8 cellular contexts compared by ENCODE assay signal in the genomic region with DNA sequence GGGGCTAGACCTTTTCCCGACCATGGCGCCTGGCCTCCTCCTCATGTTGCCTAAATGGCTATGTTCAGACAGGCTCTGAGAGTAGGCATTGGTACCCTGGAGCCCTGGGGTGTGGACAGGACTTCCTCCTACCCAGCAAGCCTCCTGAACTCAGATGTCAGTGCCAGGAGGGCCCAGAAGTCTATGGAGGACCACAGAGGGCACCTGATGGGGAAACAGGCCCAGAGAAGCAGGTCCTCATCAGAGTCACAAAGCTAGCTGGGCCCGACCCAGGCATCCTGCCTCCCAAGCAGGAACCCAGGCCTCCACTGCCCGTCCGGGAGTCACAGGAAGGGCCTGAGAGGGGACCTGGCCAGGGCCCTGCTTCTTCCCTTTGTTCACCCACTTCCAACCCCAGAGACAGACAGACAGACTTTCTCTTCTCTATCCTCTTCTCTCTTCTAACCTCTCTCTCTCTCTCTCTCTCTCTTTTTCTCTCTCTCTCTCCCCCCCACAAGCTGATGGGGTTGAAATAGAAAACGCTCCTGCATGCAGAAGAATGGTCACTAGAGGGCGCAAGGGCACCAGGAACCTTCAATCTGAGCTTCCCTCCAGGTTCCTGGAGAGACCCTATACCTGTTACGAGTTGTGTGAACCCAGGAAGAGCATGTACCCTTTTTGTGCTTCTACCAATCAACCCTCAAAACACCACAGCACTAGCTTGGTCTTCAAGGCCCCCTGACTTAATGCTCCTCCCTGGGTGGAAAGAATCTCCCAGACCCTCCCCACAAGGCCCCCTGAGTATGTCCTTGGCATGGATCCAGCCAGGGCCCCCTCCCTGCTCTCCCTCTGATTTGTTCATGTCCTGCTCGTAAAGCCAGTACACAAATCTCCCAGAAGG. TPM values are rescaled to one million over a fixed set of nuclear protein-coding genes. Genes with fewer than 3 reads are reported as not detected.
DNase-seq lines count a peak whose midpoint lies in the region; ATAC-seq, FAIRE-seq and TF ChIP-seq lines count a peak whose summit lies in the region.

No MANE protein-coding gene starts in this region.

- POLR2A ChIA-PET in CD4-positive, alpha-beta T cell (lab: Charles Lee): interaction anchor here (0.6 to 5.1 kb wide), 12 partner anchors 11 to 453 kb away, joined by 3 to 54 read pairs (median 4); a partner anchor contains a TSS

- H3K4me1 ChIP-seq in effector memory CD4-positive, alpha-beta T cell (ENCODE audit: control insufficient read depth, insufficient read depth, low read length, poor library complexity, severe bottlenecking): peaks cover 25% of the 10 kb centered on the region
- peaks cover 17% of the 10 kb centered on the region for H3K4me1 ChIP-seq in mucosa of descending colon (ENCODE audit: low read depth)

- peak overlapping the region; percentile 36 for H3K27ac ChIP-seq in CD4-positive, alpha-beta T cell (ENCODE audit: low read depth, low read length)
- H3K27ac ChIP-seq in effector memory CD4-positive, alpha-beta T cell (ENCODE audit: insufficient read depth, low read length, poor library complexity, severe bottlenecking): peak overlapping the region; percentile 3

- H3K4me3 Mint-ChIP-seq in CD4-positive, alpha-beta T cell: peak overlapping the region; percentile 82

- H3K27me3 Mint-ChIP-seq in CD4-positive, alpha-beta T cell: no peaks in the 10 kb centered on the region

- peak; percentile 14 for ATAC-seq in CD4-positive, alpha-beta T cell (ENCODE audit: poor library complexity)
- ATAC-seq in mucosa of descending colon (peak; percentile 31), HG03025 (IDR thresholded peaks at IDR 0.05; ENCODE audit: low FRiP score, unreplicated experiment) (no peak)

- peak; percentile 87 for TF ChIP-seq CTCF in CD4-positive, alpha-beta T cell (IDR thresholded peaks at IDR 0.05)
- peak; percentile 82 for TF ChIP-seq CTCF in mucosa of descending colon (IDR thresholded peaks at IDR 0.05)

- peaks cover 24% of the 10 kb centered on the region for H3K36me3 Mint-ChIP-seq in CD4-positive, alpha-beta T cell (ENCODE audit: low read depth)

- CTCF ChIA-PET in CD4-positive, alpha-beta T cell (lab: Charles Lee): interaction anchor here (0.6 to 4.3 kb wide), 32 partner anchors 9 to 454 kb away, joined by 3 to 80 read pairs (median 4); a partner anchor contains a TSS

- peak overlapping the region; percentile 90 for H3K27ac Mint-ChIP-seq in CD4-positive, alpha-beta T cell

- DNase-seq in CD4-positive, alpha-beta T cell: peak; percentile 67 to 79 (median 75)
- DNase-seq in HTR-8/SVneo (ENCODE audit: insufficient read length, low spot score) (peak; percentile 92), NOMO-1 treated with DMSO at 0.1 percent for 48 hours (lab: John Stamatoyannopoulos, UW; ENCODE audit: unreplicated experiment) (peak; percentile 75), mucosa of descending colon (peak in 2 of 3 donors; percentile 67 to 89)
- DNase-seq in activated CD8-positive, alpha-beta memory T cell treated with anti-CD3 and anti-CD28 coated beads for 48 hours (ENCODE audit: low read depth in 2 of 3, low spot score in 2 of 3): peak in 2 of 3 experiments; percentile 54 to 63
- peak; percentile 65 to 76 (median 68) for DNase-seq in effector memory CD4-positive, alpha-beta T cell
- peak; percentile 56 to 73 for DNase-seq in stimulated activated CD8-positive, alpha-beta memory T cell treated with anti-CD3 and anti-CD28 coated beads, Interleukin-4, amount 100 ng/mL, for 4 hours (ENCODE audit: low read depth in 2 of 2, low spot score in 1 of 2)

- H3K27me3 ChIP-seq in CD4-positive, alpha-beta T cell (ENCODE audit: control insufficient read depth, insufficient read depth, low read length): no peaks in the 10 kb centered on the region
- H3K27me3 ChIP-seq in effector memory CD4-positive, alpha-beta T cell (replicated peaks; ENCODE audit: control insufficient read depth, insufficient read depth, low read length, poor library complexity, severe bottlenecking): no peaks in the 10 kb centered on the region

- H3K36me3 ChIP-seq in effector memory CD4-positive, alpha-beta T cell (ENCODE audit: control insufficient read depth, insufficient read depth, low read length): peaks cover 5% of the 10 kb centered on the region
- H3K36me3 ChIP-seq in mucosa of descending colon (ENCODE audit: low read depth): no peaks in the 10 kb centered on the region

- H3K4me1 Mint-ChIP-seq in CD4-positive, alpha-beta T cell (ENCODE audit: low read depth): peaks cover 43% of the 10 kb centered on the region

- FAIRE-seq in HTR-8/SVneo (lab: Jason Lieb, UNC): peak; percentile 63

- H3K9me3 Mint-ChIP-seq in CD4-positive, alpha-beta T cell: no peaks in the 10 kb centered on the region

- intact Hi-C loops in CD4-positive, alpha-beta T cell (cut with DNase I, micrococcal nuclease): loop anchor here (1.0 to 5.0 kb wide), 5 partner anchors 68 to 518 kb away; a partner anchor contains a TSS
- intact Hi-C loops in mucosa of descending colon (cut with DNase I, micrococcal nuclease): loop anchor here (5.0 to 10.0 kb wide), 2 partner anchors 67 to 70 kb away; a partner anchor contains a TSS

- no peaks in the 10 kb centered on the region for H3K9me3 ChIP-seq in CD4-positive, alpha-beta T cell (ENCODE audit: control insufficient read depth, low read length)
- H3K9me3 ChIP-seq in effector memory CD4-positive, alpha-beta T cell (ENCODE audit: control insufficient read depth, low read length): no peaks in the 10 kb centered on the region
- H3K9me3 ChIP-seq in mucosa of descending colon: no peaks in the 10 kb centered on the region

- H3K4me3 ChIP-seq in effector memory CD4-positive, alpha-beta T cell (ENCODE audit: insufficient read depth, low read depth, low read length, poor library complexity, severe bottlenecking): no peak overlapping the region
- H3K4me3 ChIP-seq in mucosa of descending colon: no peak overlapping the region

RNA-seq across cellular contexts. Expression of a gene that starts 27.1 kb away (rescaled TPM):
- 10 to 100 TPM; 65.7 to 69.8 TPM for total RNA-seq in CD4-positive, alpha-beta T cell
- total RNA-seq in mucosa of descending colon: 10 to 100 TPM; 69.3 to 84.8 (median 84.0) TPM

RNA-seq across cellular contexts. Expression of a gene that starts 50.9 kb away (rescaled TPM):
- total RNA-seq in CD4-positive, alpha-beta T cell: 1 to 10 TPM; 4.0 to 4.5 TPM
- total RNA-seq in mucosa of descending colon: 10 to 100 TPM in 1 of 3 donors, 1 to 10 TPM in 2; 7.0 to 45.9 (median 9.6) TPM
